In genomic region chr6:43791752-43792422, GRCh38 we compare ENCODE assay signal across 2 cellular contexts.
TF ChIP-seq lines count a peak whose summit lies in the region.

No MANE protein-coding gene starts in this region.

TF ChIP-seq in IMR-90, 13 proteins besides CTCF, POLR2A, EP300 and RAD21:
- TF ChIP-seq MXI1 (IDR thresholded peaks at IDR 0.05; ENCODE audit: borderline replicate concordance, low read depth, low read length), result no peak
- TF ChIP-seq CEBPB (IDR thresholded peaks at IDR 0.05; ENCODE audit: low read depth, low read length), result no peak
- TF ChIP-seq MAZ (IDR thresholded peaks at IDR 0.05; ENCODE audit: borderline replicate concordance, low read depth, low read length), result no peak
- TF ChIP-seq ELK1 (IDR thresholded peaks at IDR 0.05; ENCODE audit: borderline replicate concordance, low read depth, low read length), result no peak
- no peak for TF ChIP-seq SMC3 (IDR thresholded peaks at IDR 0.05; ENCODE audit: low read depth, low read length)
- no peak for TF ChIP-seq BHLHE40 (IDR thresholded peaks at IDR 0.05; ENCODE audit: low read depth, low read length)
- no peak for TF ChIP-seq MAFK (IDR thresholded peaks at IDR 0.05; ENCODE audit: low read depth, low read length)
- TF ChIP-seq CHD1 (IDR thresholded peaks at IDR 0.05; ENCODE audit: low read depth, low read length), result no peak
- no peak for TF ChIP-seq RFX5 (IDR thresholded peaks at IDR 0.05; ENCODE audit: low read depth, low read length)

TF ChIP-seq in HepG2, 621 proteins besides CTCF, POLR2A, EP300 and RAD21:
- TF ChIP-seq LBX2 (CRISPR knock-in tag; IDR thresholded peaks at IDR 0.05; ENCODE audit: borderline replicate concordance), result no peak
- 0 out of 2 replicates have a peak, but pooled peaks have one; percentile 5 for TF ChIP-seq CREB1 (IDR thresholded peaks at IDR 0.05)
- TF ChIP-seq CREB1 (CRISPR knock-in tag; IDR thresholded peaks at IDR 0.05), result no peak
- TF ChIP-seq ZSCAN22 (CRISPR knock-in tag; IDR thresholded peaks at IDR 0.05), result peak; percentile 94
